13 cellular contexts compared by ENCODE assay signal in genomic region chr10:14532473-14533251, GRCh38.
DNase-seq lines count a peak whose midpoint lies in the region; ATAC-seq and TF ChIP-seq lines count a peak whose summit lies in the region.
"Had no signal": no experiment of that assay in that cellular context is flagged by ENCODE, and none has a peak within 500 bp of the region (broad histone marks: within the 10 kb centered on the region; RNA-seq: fewer than 3 reads in every experiment).

No MANE protein-coding gene starts in this region.

- H3K27me3 ChIP-seq in stomach (no peaks in the 10 kb centered on the region), lower lobe of right lung (ENCODE audit: low read depth) (no peaks in the 10 kb centered on the region)

- no peaks in the 10 kb centered on the region for H3K9me3 Mint-ChIP-seq in activated naive CD8-positive, alpha-beta T cell (ENCODE audit: low read depth)
- H3K9me3 Mint-ChIP-seq in activated naive CD8-positive, alpha-beta T cell treated with anti-CD3 and anti-CD28 coated beads for 36 hours, result no peaks in the 10 kb centered on the region
- no peaks in the 10 kb centered on the region for H3K9me3 Mint-ChIP-seq in activated naive CD4-positive, alpha-beta T cell treated with anti-CD3 and anti-CD28 coated beads, Interleukin-2, amount 50 U/mL, for 72 hours

- intact Hi-C loops in stomach (cut with DNase I; ENCODE audit: low total_unique reads), result loop anchor here (10.0 kb wide), 1 partner anchor 292 kb away; no protein-coding TSS in a partner anchor
- intact Hi-C loops in lower lobe of right lung (cut with DNase I), result no loop called here

- H3K36me3 ChIP-seq in stomach (peaks cover 14 to 61% (median 39%) of the 10 kb centered on the region in 4 donors), lower lobe of right lung (peaks cover 27% of the 10 kb centered on the region)

- no peak for TF ChIP-seq POLR2A in stomach (IDR thresholded peaks at IDR 0.05)

- peaks cover 95% of the 10 kb centered on the region for H3K4me1 Mint-ChIP-seq in activated naive CD8-positive, alpha-beta T cell (ENCODE audit: low read depth)
- H3K4me1 Mint-ChIP-seq in activated naive CD8-positive, alpha-beta T cell treated with anti-CD3 and anti-CD28 coated beads for 36 hours, result peaks cover 78% of the 10 kb centered on the region

- H3K27me3 Mint-ChIP-seq in activated naive CD8-positive, alpha-beta T cell, result no peaks in the 10 kb centered on the region
- no peaks in the 10 kb centered on the region for H3K27me3 Mint-ChIP-seq in activated naive CD8-positive, alpha-beta T cell treated with anti-CD3 and anti-CD28 coated beads for 36 hours
- H3K27me3 Mint-ChIP-seq: B cell had no signal

- H3K36me3 Mint-ChIP-seq in activated naive CD8-positive, alpha-beta T cell, result peaks cover 8% of the 10 kb centered on the region
- H3K36me3 Mint-ChIP-seq in activated naive CD8-positive, alpha-beta T cell treated with anti-CD3 and anti-CD28 coated beads for 36 hours, result peaks cover 60% of the 10 kb centered on the region
- H3K36me3 Mint-ChIP-seq in activated naive CD4-positive, alpha-beta T cell treated with anti-CD3 and anti-CD28 coated beads, Interleukin-2, amount 50 U/mL, for 72 hours, result peaks cover 6 to 30% of the 10 kb centered on the region in 2 donors

- no peak overlapping the region for H3K4me3 ChIP-seq in stomach
- H3K4me3 ChIP-seq in lower lobe of right lung, result no peak overlapping the region

- 55 to 66% (median 58%) methylated on average over 17 of the region's 17 CpGs for WGBS in stomach, 5 donors

- peaks cover 31 to 89% (median 50%) of the 10 kb centered on the region in 4 donors for H3K4me1 ChIP-seq in stomach
- H3K4me1 ChIP-seq in lower lobe of right lung, result peaks cover 15% of the 10 kb centered on the region

- peak overlapping the region; percentile 41 for H3K27ac Mint-ChIP-seq in activated naive CD8-positive, alpha-beta T cell
- no peak overlapping the region for H3K27ac Mint-ChIP-seq in activated naive CD8-positive, alpha-beta T cell treated with anti-CD3 and anti-CD28 coated beads for 36 hours
- peak overlapping the region; percentile 10 to 58 for H3K27ac Mint-ChIP-seq in activated naive CD4-positive, alpha-beta T cell treated with anti-CD3 and anti-CD28 coated beads, Interleukin-2, amount 50 U/mL, for 72 hours
- H3K27ac Mint-ChIP-seq: B cell had no signal

- no peak for TF ChIP-seq CTCF in stomach (IDR thresholded peaks at IDR 0.05)
- no peak for TF ChIP-seq CTCF in lower lobe of right lung (IDR thresholded peaks at IDR 0.05)

- H3K9me3 ChIP-seq in stomach (no peaks in the 10 kb centered on the region), lower lobe of right lung (no peaks in the 10 kb centered on the region)

- peak; percentile 34 to 59 for ATAC-seq in activated naive CD4-positive, alpha-beta T cell treated with anti-CD3 and anti-CD28 coated beads, Interleukin-2, amount 50 U/mL, for 72 hours
- ATAC-seq in HG03045 (IDR thresholded peaks at IDR 0.05; ENCODE audit: unreplicated experiment), result no peak
- no peak for ATAC-seq in lower lobe of right lung

- H3K4me3 Mint-ChIP-seq in activated naive CD8-positive, alpha-beta T cell, result no peak overlapping the region
- H3K4me3 Mint-ChIP-seq in activated naive CD8-positive, alpha-beta T cell treated with anti-CD3 and anti-CD28 coated beads for 36 hours, result no peak overlapping the region
- H3K4me3 Mint-ChIP-seq: B cell had no signal

- DNase-seq in activated naive CD8-positive, alpha-beta T cell treated with anti-CD3 and anti-CD28 coated beads for 36 hours, result no peak
- DNase-seq in activated naive CD4-positive, alpha-beta T cell treated with anti-CD3 and anti-CD28 coated beads, Interleukin-2, amount 50 U/mL, for 72 hours (ENCODE audit: low spot score in 2 of 2), result no peak
- DNase-seq in kidney tubule cell (ENCODE audit: low spot score), result peak; percentile 95
- no peak for DNase-seq in stomach
- no peak for DNase-seq in lower lobe of right lung
- DNase-seq in anterior cingulate cortex (lab: John Stamatoyannopoulos, UW), result no peak
- DNase-seq: cerebellar nuclear complex, KG1, NCI-H2171 treated with DMSO at 0.1 percent for 48 hours, SHP77 had no signal

- peak overlapping the region in 3 of 5 donors; percentile 36 to 65 (median 47) for H3K27ac ChIP-seq in stomach
- no peak overlapping the region for H3K27ac ChIP-seq in lower lobe of right lung

- no peak for TF ChIP-seq EP300 in stomach (IDR thresholded peaks at IDR 0.05)

Comparison
In these comparisons a context has a peak if more than half of its experiments do, and no peak if none do; other contexts are left out.
1. ATAC-seq: peak in activated naive CD4-positive, alpha-beta T cell treated with anti-CD3 and anti-CD28 coated beads, Interleukin-2, amount 50 U/mL, for 72 hours (2 of 2); none in HG03045 (single experiment) and lower lobe of right lung (0 of 2).